1 cellular context compared by ENCODE assay signal in genomic region chr1:167905182-167905581, GRCh38.
TF ChIP-seq lines count a peak whose summit lies in the region.

No MANE protein-coding gene starts in this region.

TF ChIP-seq in GM23338, 12 proteins besides CTCF, POLR2A, EP300 and RAD21 (continued from another document):
- TF ChIP-seq, protein P1, sequence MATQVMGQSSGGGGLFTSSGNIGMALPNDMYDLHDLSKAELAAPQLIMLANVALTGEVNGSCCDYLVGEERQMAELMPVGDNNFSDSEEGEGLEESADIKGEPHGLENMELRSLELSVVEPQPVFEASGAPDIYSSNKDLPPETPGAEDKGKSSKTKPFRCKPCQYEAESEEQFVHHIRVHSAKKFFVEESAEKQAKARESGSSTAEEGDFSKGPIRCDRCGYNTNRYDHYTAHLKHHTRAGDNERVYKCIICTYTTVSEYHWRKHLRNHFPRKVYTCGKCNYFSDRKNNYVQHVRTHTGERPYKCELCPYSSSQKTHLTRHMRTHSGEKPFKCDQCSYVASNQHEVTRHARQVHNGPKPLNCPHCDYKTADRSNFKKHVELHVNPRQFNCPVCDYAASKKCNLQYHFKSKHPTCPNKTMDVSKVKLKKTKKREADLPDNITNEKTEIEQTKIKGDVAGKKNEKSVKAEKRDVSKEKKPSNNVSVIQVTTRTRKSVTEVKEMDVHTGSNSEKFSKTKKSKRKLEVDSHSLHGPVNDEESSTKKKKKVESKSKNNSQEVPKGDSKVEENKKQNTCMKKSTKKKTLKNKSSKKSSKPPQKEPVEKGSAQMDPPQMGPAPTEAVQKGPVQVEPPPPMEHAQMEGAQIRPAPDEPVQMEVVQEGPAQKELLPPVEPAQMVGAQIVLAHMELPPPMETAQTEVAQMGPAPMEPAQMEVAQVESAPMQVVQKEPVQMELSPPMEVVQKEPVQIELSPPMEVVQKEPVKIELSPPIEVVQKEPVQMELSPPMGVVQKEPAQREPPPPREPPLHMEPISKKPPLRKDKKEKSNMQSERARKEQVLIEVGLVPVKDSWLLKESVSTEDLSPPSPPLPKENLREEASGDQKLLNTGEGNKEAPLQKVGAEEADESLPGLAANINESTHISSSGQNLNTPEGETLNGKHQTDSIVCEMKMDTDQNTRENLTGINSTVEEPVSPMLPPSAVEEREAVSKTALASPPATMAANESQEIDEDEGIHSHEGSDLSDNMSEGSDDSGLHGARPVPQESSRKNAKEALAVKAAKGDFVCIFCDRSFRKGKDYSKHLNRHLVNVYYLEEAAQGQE (IDR thresholded peaks at IDR 0.05; ENCODE audit: unreplicated experiment): no peak
- no peak for TF ChIP-seq ZNF331 (CRISPR knock-in tag; IDR thresholded peaks at IDR 0.05; ENCODE audit: low read depth)
- TF ChIP-seq CREB1 (CRISPR knock-in tag; IDR thresholded peaks at IDR 0.05; ENCODE audit: low read depth): no peak
